15 cellular contexts compared by ENCODE assay signal in genomic region chr4:171621646-171622045, GRCh38.
DNase-seq lines count a peak whose midpoint lies in the region; ATAC-seq lines count a peak whose summit lies in the region.
"Had no signal": no experiment of that assay in that cellular context is flagged by ENCODE, and none has a peak within 500 bp of the region (broad histone marks: within the 10 kb centered on the region; RNA-seq: fewer than 3 reads in every experiment).

No MANE protein-coding gene starts in this region.

- ATAC-seq in GM19351 (IDR thresholded peaks at IDR 0.05; ENCODE audit: unreplicated experiment) (peak; percentile 58), HG02852 (IDR thresholded peaks at IDR 0.05; ENCODE audit: unreplicated experiment) (peak; percentile 72), HG02588 (IDR thresholded peaks at IDR 0.05; ENCODE audit: unreplicated experiment) (no peak)
- ATAC-seq: gastrocnemius medialis had no signal

- peak; percentile 69 for DNase-seq in CMK (ENCODE audit: low read depth)
- peak; percentile 9 for DNase-seq in NOMO-1 treated with DMSO at 0.1 percent for 48 hours (lab: John Stamatoyannopoulos, UW; ENCODE audit: unreplicated experiment)
- DNase-seq in COR-L47 (lab: John Stamatoyannopoulos, UW), result no peak
- DNase-seq in NAMALWA (ENCODE audit: low spot score), result no peak
- no peak for DNase-seq in NCI-H128 (lab: John Stamatoyannopoulos, UW; ENCODE audit: unreplicated experiment)
- DNase-seq: amygdala; gastrocnemius medialis; GF-D8; NCI-H1694; NCI-H446 treated with DMSO at 0.1 percent for 48 hours; stimulated activated CD4-positive, alpha-beta T cell treated with anti-CD3 and anti-CD28 coated beads, Interleukin-4, amount 100 ng/mL, for 4 hours; trophoblast cell had no signal

Comparison
In these comparisons a context has a peak if more than half of its experiments do, and no peak if none do; other contexts are left out.
1. DNase-seq: peak in CMK (single experiment) and NOMO-1 treated with DMSO at 0.1 percent for 48 hours (single experiment); none in COR-L47 (single experiment), NAMALWA (single experiment) and NCI-H128 (single experiment).